In genomic region chr5:177592010-177592834, GRCh38 we compare ENCODE assay signal across 1 cellular context.
TF ChIP-seq lines count a peak whose summit lies in the region.

Gene TMED9 (plus strand): TSS chr5:177592203. CDS start chr5:177592215, 12 bp downstream.

TF ChIP-seq in HepG2, 621 proteins besides CTCF, POLR2A, EP300 and RAD21 (continued from another document and continues in another):
- peak; percentile 58; the same call in 1 of the 2 replicates for TF ChIP-seq DZIP1 (CRISPR knock-in tag; IDR thresholded peaks at IDR 0.05)
- TF ChIP-seq ZNF883 (CRISPR knock-in tag; IDR thresholded peaks at IDR 0.05; ENCODE audit: not compliant biosample characterization), result peak; percentile 80
- no peak for TF ChIP-seq GTF3A (CRISPR knock-in tag; conservative IDR thresholded peaks at IDR 0.05)
- TF ChIP-seq CCDC6 (CRISPR knock-in tag; IDR thresholded peaks at IDR 0.05), result 0 out of 2 replicates have a peak, but pooled peaks have one; percentile 65
- TF ChIP-seq HMGXB4 (CRISPR knock-in tag; IDR thresholded peaks at IDR 0.05; ENCODE audit: borderline replicate concordance in 1 of 2, low read depth in 1 of 2), result peak; percentile 64 to 66; a peak in 2 of 4 replicates
- TF ChIP-seq GMEB1 (CRISPR knock-in tag; IDR thresholded peaks at IDR 0.05; ENCODE audit: borderline replicate concordance), result peak; percentile 95
- TF ChIP-seq JARID2 (CRISPR knock-in tag; IDR thresholded peaks at IDR 0.05; ENCODE audit: insufficient replicate concordance), result no peak
- 0 out of 2 replicates have a peak, but pooled peaks have one; percentile 89 for TF ChIP-seq ZNF513 (CRISPR knock-in tag; conservative IDR thresholded peaks at IDR 0.05)
- no peak for TF ChIP-seq JUN (CRISPR knock-in tag; IDR thresholded peaks at IDR 0.05)
- TF ChIP-seq JUND (CRISPR knock-in tag; IDR thresholded peaks at IDR 0.05), result peak; percentile 56; the same call in 1 of the 2 replicates
- peak; percentile 77; the same call in 1 of the 2 replicates for TF ChIP-seq MEIS2 (CRISPR knock-in tag; IDR thresholded peaks at IDR 0.05)
- no peak for TF ChIP-seq SCMH1 (CRISPR knock-in tag; IDR thresholded peaks at IDR 0.05; ENCODE audit: borderline replicate concordance)
- TF ChIP-seq HCFC1 (IDR thresholded peaks at IDR 0.05; ENCODE audit: low read depth, low read length), result peak; percentile 89
- no peak for TF ChIP-seq ZNF256 (CRISPR knock-in tag; conservative IDR thresholded peaks at IDR 0.05)
- no peak for TF ChIP-seq MTA1 (CRISPR knock-in tag; IDR thresholded peaks at IDR 0.05; ENCODE audit: borderline replicate concordance)
- no peak for TF ChIP-seq TEAD2 (CRISPR knock-in tag; IDR thresholded peaks at IDR 0.05)
- TF ChIP-seq ZMAT5 (CRISPR knock-in tag; IDR thresholded peaks at IDR 0.05; ENCODE audit: borderline replicate concordance, low read depth), result no peak
- no peak for TF ChIP-seq HNF1A (IDR thresholded peaks at IDR 0.05; ENCODE audit: low read depth)
- peak; percentile 58 for TF ChIP-seq HNF1A (CRISPR knock-in tag; IDR thresholded peaks at IDR 0.05; ENCODE audit: borderline replicate concordance)
- TF ChIP-seq ASH2L (IDR thresholded peaks at IDR 0.05; ENCODE audit: insufficient read length, low read depth, low read length), result peak; percentile 78
- TF ChIP-seq MXD3 (CRISPR knock-in tag; IDR thresholded peaks at IDR 0.05), result peak; percentile 77
- TF ChIP-seq IKZF4 (CRISPR knock-in tag; IDR thresholded peaks at IDR 0.05; ENCODE audit: borderline replicate concordance, low read depth, not compliant biosample characterization), result peak; percentile 35
- TF ChIP-seq RBAK (CRISPR knock-in tag; IDR thresholded peaks at IDR 0.05), result no peak
- no peak for TF ChIP-seq ZBTB33 (CRISPR knock-in tag; IDR thresholded peaks at IDR 0.05)
- TF ChIP-seq SNAPC5 (CRISPR knock-in tag; IDR thresholded peaks at IDR 0.05; ENCODE audit: borderline replicate concordance), result 0 out of 2 replicates have a peak, but pooled peaks have one; percentile 64
- TF ChIP-seq AKAP8 (CRISPR knock-in tag; IDR thresholded peaks at IDR 0.05), result 0 out of 2 replicates have a peak, but pooled peaks have one; percentile 50
- peak; percentile 93 for TF ChIP-seq XBP1 (CRISPR knock-in tag; IDR thresholded peaks at IDR 0.05)
- TF ChIP-seq HOXD1 (CRISPR knock-in tag; IDR thresholded peaks at IDR 0.05), result peak; percentile 71; the same call in 1 of the 2 replicates
- TF ChIP-seq ZNF281 (CRISPR knock-in tag; IDR thresholded peaks at IDR 0.05; ENCODE audit: borderline replicate concordance), result peak; percentile 30; the same call in 1 of the 2 replicates
- 0 out of 2 replicates have a peak, but pooled peaks have one; percentile 49 for TF ChIP-seq HOMEZ (CRISPR knock-in tag; IDR thresholded peaks at IDR 0.05; ENCODE audit: low read depth)
- 0 out of 2 replicates have a peak, but pooled peaks have one; percentile 36 for TF ChIP-seq ZNF296 (CRISPR knock-in tag; conservative IDR thresholded peaks at IDR 0.05)
- peak; percentile 96 for TF ChIP-seq HOXA3 (CRISPR knock-in tag; IDR thresholded peaks at IDR 0.05)
- TF ChIP-seq ZNF773 (CRISPR knock-in tag; IDR thresholded peaks at IDR 0.05; ENCODE audit: borderline replicate concordance), result no peak
- no peak for TF ChIP-seq SNAI1 (CRISPR knock-in tag; IDR thresholded peaks at IDR 0.05; ENCODE audit: borderline replicate concordance)
- no peak for TF ChIP-seq ZNF230 (CRISPR knock-in tag; IDR thresholded peaks at IDR 0.05)
- TF ChIP-seq ZNF556 (CRISPR knock-in tag; IDR thresholded peaks at IDR 0.05; ENCODE audit: borderline replicate concordance), result no peak
- TF ChIP-seq NR2F1 (CRISPR knock-in tag; IDR thresholded peaks at IDR 0.05), result no peak
- no peak for TF ChIP-seq GTF2F1 (IDR thresholded peaks at IDR 0.05; ENCODE audit: low read length)
- no peak for TF ChIP-seq ATRX (CRISPR knock-in tag; IDR thresholded peaks at IDR 0.05; ENCODE audit: borderline replicate concordance)
- TF ChIP-seq GABPA (IDR thresholded peaks at IDR 0.05; ENCODE audit: low read depth, low read length), result peak; percentile 36; the same call in 1 of the 2 replicates
- peak; percentile 60; the same call in 1 of the 2 replicates for TF ChIP-seq GABPA (CRISPR knock-in tag; IDR thresholded peaks at IDR 0.05; ENCODE audit: low read depth)
